Comparison of ENCODE assay signal across 13 cellular contexts in the genomic region with DNA sequence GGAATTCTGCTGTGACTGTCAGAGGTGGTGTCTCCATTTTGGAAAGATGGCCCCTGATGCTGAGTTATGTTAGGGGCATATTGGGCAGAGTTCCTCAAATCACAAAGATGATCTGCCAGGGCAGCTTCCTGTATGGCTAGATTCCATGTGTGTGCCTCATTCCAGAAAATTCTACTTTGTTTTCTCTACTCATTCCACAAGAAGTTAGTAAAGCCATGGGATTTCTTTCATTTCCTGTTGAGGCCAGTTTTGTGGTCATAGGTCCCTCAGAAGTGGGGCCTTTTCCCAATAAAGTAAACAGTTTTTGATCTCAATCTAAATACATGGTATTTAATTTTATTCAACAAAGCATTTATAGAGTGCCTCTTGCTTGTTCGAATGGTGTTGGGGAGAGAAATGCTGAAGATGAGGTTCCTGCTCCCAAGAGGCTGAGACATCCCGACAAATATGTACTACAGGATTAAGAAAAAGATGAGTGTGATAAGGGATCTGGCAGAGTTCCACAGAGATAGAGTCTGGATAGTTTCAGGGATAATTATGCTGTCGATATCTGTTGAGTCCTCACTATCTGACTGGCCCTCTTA. TPM values are rescaled to one million over a fixed set of nuclear protein-coding genes. Genes with fewer than 3 reads are reported as not detected.
DNase-seq lines count a peak whose midpoint lies in the region; ATAC-seq, FAIRE-seq and TF ChIP-seq lines count a peak whose summit lies in the region.
"Had no signal": no experiment of that assay in that cellular context is flagged by ENCODE, and none has a peak within 500 bp of the region (broad histone marks: within the 10 kb centered on the region; RNA-seq: fewer than 3 reads in every experiment).

No MANE protein-coding gene starts in this region.

- H3K4me1 ChIP-seq in hepatocyte (ENCODE audit: insufficient read depth): peaks cover 10% of the 10 kb centered on the region
- H3K4me1 ChIP-seq in CD8-positive, alpha-beta T cell (ENCODE audit: insufficient read depth, low read length): no peaks in the 10 kb centered on the region
- peaks cover 0 to 52% (median 28%) of the 10 kb centered on the region in 12 donors for H3K4me1 ChIP-seq in heart left ventricle

- no peaks in the 10 kb centered on the region for H3K4me1 Mint-ChIP-seq in CD8-positive, alpha-beta T cell (ENCODE audit: low read depth)
- H3K4me1 Mint-ChIP-seq: activated naive CD8-positive, alpha-beta T cell treated with anti-CD3 and anti-CD28 coated beads, Interleukin-2, amount 50 U/mL, for 24 hours had no signal

- no peaks in the 10 kb centered on the region for H3K9me2 ChIP-seq in hepatocyte (replicated peaks; ENCODE audit: insufficient read depth)

- POLR2A ChIA-PET in CD8-positive, alpha-beta T cell (lab: Charles Lee): no interaction called here

- H3K27me3 Mint-ChIP-seq in CD8-positive, alpha-beta T cell (ENCODE audit: low read depth): no peaks in the 10 kb centered on the region
- H3K27me3 Mint-ChIP-seq: activated naive CD8-positive, alpha-beta T cell treated with anti-CD3 and anti-CD28 coated beads, Interleukin-2, amount 50 U/mL, for 24 hours had no signal

- H3K9me3 ChIP-seq in hepatocyte (ENCODE audit: low read depth) (no peaks in the 10 kb centered on the region), heart left ventricle (no peaks in the 10 kb centered on the region)
- no peaks in the 10 kb centered on the region for H3K9me3 ChIP-seq in CD8-positive, alpha-beta T cell (ENCODE audit: low read length)
- H3K9me3 ChIP-seq: gastroesophageal sphincter had no signal

- H3K27ac Mint-ChIP-seq in CD8-positive, alpha-beta T cell: no peak overlapping the region
- H3K27ac Mint-ChIP-seq: activated naive CD8-positive, alpha-beta T cell treated with anti-CD3 and anti-CD28 coated beads, Interleukin-2, amount 50 U/mL, for 24 hours had no signal

- ATAC-seq in CD8-positive, alpha-beta T cell: no peak
- ATAC-seq in heart left ventricle: no peak
- ATAC-seq: activated naive CD8-positive, alpha-beta T cell treated with anti-CD3 and anti-CD28 coated beads, Interleukin-2, amount 50 U/mL, for 24 hours; gastroesophageal sphincter had no signal

- intact Hi-C loops in CD8-positive, alpha-beta T cell (cut with DNase I, micrococcal nuclease): no loop called here
- intact Hi-C loops in heart left ventricle (cut with DNase I): loop anchor here in 6 of 10 donors (5.0 to 10.0 kb wide), 3 partner anchors 131 to 318 kb away; no protein-coding TSS in a partner anchor

- no peak overlapping the region for H3K4me2 ChIP-seq in hepatocyte

- WGBS in hepatocyte (ENCODE audit: low lambda C conversion rate, missing lambda C conversion rate): 33% methylated on average over 3 of the region's 3 CpGs
- WGBS in heart left ventricle, 4 donors: 57 to 73% (median 64%) methylated on average over 3 of the region's 3 CpGs

- no peak overlapping the region for H2AFZ ChIP-seq in hepatocyte

- no peaks in the 10 kb centered on the region for H3K36me3 Mint-ChIP-seq in CD8-positive, alpha-beta T cell

- H3K27ac ChIP-seq in hepatocyte (peak overlapping the region; percentile 17), heart left ventricle (peak overlapping the region in 2 of 12 donors; percentile 9 to 37)
- H3K27ac ChIP-seq in CD8-positive, alpha-beta T cell (ENCODE audit: low read depth, low read length): no peak overlapping the region
- H3K27ac ChIP-seq: HL-60 had no signal

- TF ChIP-seq POLR2A in heart left ventricle (IDR thresholded peaks at IDR 0.05): no peak

- FAIRE-seq in urothelium cell line (lab: Jason Lieb, UNC): no peak
- FAIRE-seq: GM18507 had no signal

- no peaks in the 10 kb centered on the region for H3K27me3 ChIP-seq in hepatocyte
- H3K27me3 ChIP-seq in CD8-positive, alpha-beta T cell (ENCODE audit: insufficient read depth, low read length): no peaks in the 10 kb centered on the region
- no peaks in the 10 kb centered on the region for H3K27me3 ChIP-seq in heart left ventricle
- H3K27me3 ChIP-seq: gastroesophageal sphincter had no signal

- H3K4me3 Mint-ChIP-seq in CD8-positive, alpha-beta T cell: no peak overlapping the region
- H3K4me3 Mint-ChIP-seq: activated naive CD8-positive, alpha-beta T cell treated with anti-CD3 and anti-CD28 coated beads, Interleukin-2, amount 50 U/mL, for 24 hours had no signal

- H3K9me3 Mint-ChIP-seq in CD8-positive, alpha-beta T cell: no peaks in the 10 kb centered on the region
- H3K9me3 Mint-ChIP-seq: activated naive CD8-positive, alpha-beta T cell treated with anti-CD3 and anti-CD28 coated beads, Interleukin-2, amount 50 U/mL, for 24 hours had no signal

- H3K36me3 ChIP-seq in hepatocyte (replicated peaks; ENCODE audit: insufficient read depth, low read depth): no peaks in the 10 kb centered on the region
- H3K36me3 ChIP-seq in CD8-positive, alpha-beta T cell (ENCODE audit: insufficient read depth, low read length): no peaks in the 10 kb centered on the region
- no peaks in the 10 kb centered on the region for H3K36me3 ChIP-seq in heart left ventricle
- H3K36me3 ChIP-seq: gastroesophageal sphincter had no signal

- TF ChIP-seq CTCF in hepatocyte (IDR thresholded peaks at IDR 0.05; ENCODE audit: poor library complexity): no peak
- no peak for TF ChIP-seq CTCF in CD8-positive, alpha-beta T cell (IDR thresholded peaks at IDR 0.05)
- TF ChIP-seq CTCF in heart left ventricle (IDR thresholded peaks at IDR 0.05): no peak

- CTCF ChIA-PET in CD8-positive, alpha-beta T cell (lab: Charles Lee): interaction anchor here (0.6 kb wide), 1 partner anchor 255 kb away, joined by 3 read pairs; no protein-coding TSS in a partner anchor

- no peaks in the 10 kb centered on the region for H3K79me2 ChIP-seq in hepatocyte

- H3K4me3 ChIP-seq in hepatocyte: no peak overlapping the region
- H3K4me3 ChIP-seq in CD8-positive, alpha-beta T cell (ENCODE audit: low read depth, low read length): no peak overlapping the region
- no peak overlapping the region for H3K4me3 ChIP-seq in heart left ventricle
- H3K4me3 ChIP-seq: gastroesophageal sphincter had no signal

- peak; percentile 61 for DNase-seq in HS-27A (ENCODE audit: low read depth)
- peak; percentile 88 for DNase-seq in astrocyte of the hippocampus (ENCODE audit: low read depth, low spot score)
- no peak for DNase-seq in hepatocyte (ENCODE audit: low spot score)
- DNase-seq in urothelium cell line (ENCODE audit: low spot score): peak; percentile 40
- no peak for DNase-seq in CD8-positive, alpha-beta T cell
- no peak for DNase-seq in activated CD4-positive, alpha-beta T cell treated with anti-CD3 and anti-CD28 coated beads, Interleukin-2, amount 50 U/mL, for 1 hour
- no peak for DNase-seq in heart left ventricle
- DNase-seq: activated naive CD8-positive, alpha-beta T cell treated with anti-CD3 and anti-CD28 coated beads, Interleukin-2, amount 50 U/mL, for 24 hours; DMS53; NCI-H1105 had no signal

- no peaks in the 10 kb centered on the region for H4K20me1 ChIP-seq in hepatocyte (ENCODE audit: insufficient read depth, poor library complexity, severe bottlenecking)

RNA-seq across cellular contexts. Expression of gene MINDY4, which starts 33.0 kb away (rescaled TPM):
- 3.1 and 6.3 TPM in 2 replicates for total RNA-seq in hepatocyte
- polyA plus RNA-seq in hepatocyte: 4.4 and 5.2 TPM in 2 replicates
- under 1 TPM; 0.33 to 0.46 TPM for total RNA-seq in CD8-positive, alpha-beta T cell
- 1 to 10 TPM; 2.4 to 6.0 (median 3.1) TPM for total RNA-seq in heart left ventricle
- 1 to 10 TPM; 1.3 to 2.4 TPM for polyA plus RNA-seq in heart left ventricle

RNA-seq across cellular contexts. Expression of gene INMT, which starts 52.2 kb away (rescaled TPM):
- total RNA-seq in hepatocyte: 18.1 and 18.4 TPM in 2 replicates
- polyA plus RNA-seq in hepatocyte: 17.4 and 22.0 TPM in 2 replicates
- total RNA-seq in CD8-positive, alpha-beta T cell: under 1 TPM in 1 of 2 experiments, not detected in 1; 0.14 TPM
- 10 to 100 TPM; 11.7 to 88.1 (median 29.6) TPM for total RNA-seq in heart left ventricle
- polyA plus RNA-seq in heart left ventricle: 10 to 100 TPM; 15.7 to 27.9 TPM

Comparison
In these comparisons a context has a peak if more than half of its experiments do, and no peak if none do; other contexts are left out.
1. DNase-seq: peak in HS-27A (single experiment), astrocyte of the hippocampus (single experiment) and urothelium cell line (single experiment); none in hepatocyte (single experiment), CD8-positive, alpha-beta T cell (0 of 7), activated CD4-positive, alpha-beta T cell treated with anti-CD3 and anti-CD28 coated beads, Interleukin-2, amount 50 U/mL, for 1 hour (single experiment) and heart left ventricle (0 of 5).
2. RNA of gene INMT, which starts 52.2 kb away (total RNA-seq): 11.7 to 88.1 TPM in heart left ventricle and 18.1 to 18.4 TPM in hepatocyte; 0.14 TPM in CD8-positive, alpha-beta T cell; every median in the first group is over 10 times any median in the second.
3. intact Hi-C loops: an anchor here in heart left ventricle (5.0 to 10.0 kb wide); none called in CD8-positive, alpha-beta T cell.